In the genomic region with DNA sequence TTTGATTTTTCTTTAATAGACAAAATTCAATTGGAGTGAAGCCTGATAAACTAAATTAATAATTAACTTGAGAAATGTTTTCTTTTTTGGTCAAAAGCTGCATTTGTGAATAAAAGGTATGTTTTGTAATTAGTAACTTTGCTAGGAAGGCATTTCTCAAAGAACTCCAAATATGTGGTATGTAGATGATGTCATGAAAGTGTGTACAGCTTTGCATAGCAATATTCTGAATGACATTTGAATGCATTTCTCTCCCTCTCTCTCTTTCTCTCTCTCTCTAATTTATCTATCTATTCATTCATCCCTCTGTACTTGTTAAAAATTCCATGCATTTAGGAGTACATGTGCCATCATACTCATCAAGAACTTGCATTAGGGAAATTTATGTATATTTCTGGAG, we compare ENCODE assay signal across 18 cellular contexts.
"Had no signal": no experiment of that assay in that cellular context is flagged by ENCODE, and none has a peak within 500 bp of the region (broad histone marks: within the 10 kb centered on the region; RNA-seq: fewer than 3 reads in every experiment).

No MANE protein-coding gene starts in this region.

- H3K4me1 ChIP-seq: esophagus squamous epithelium, right atrium auricular region, suprapubic skin, thyroid gland had no signal

- H3K27ac ChIP-seq: esophagus squamous epithelium, gastroesophageal sphincter, neutrophil, right atrium auricular region, thyroid gland had no signal

- DNase-seq: esophagus squamous epithelium; foreskin fibroblast; kidney; mammary epithelial cell; mucosa of descending colon; naive thymus-derived CD8-positive, alpha-beta T cell; posterior cingulate gyrus; small intestine; stimulated activated CD4-positive, alpha-beta T cell treated with anti-CD3 and anti-CD28 coated beads, Interleukin-12 subunit alpha, Interleukin-12 subunit beta, amount 100 ng/mL, for 4 hours; stimulated activated CD4-positive, alpha-beta T cell treated with anti-CD3 and anti-CD28 coated beads, Interleukin-2, amount 100 ng/mL, for 48 hours; stimulated activated naive CD4-positive, alpha-beta T cell treated with Interleukin-2 at 50 U/mL for 16 hours; thyroid gland had no signal

- H3K9me3 Mint-ChIP-seq: dendritic cell treated with granulocyte-macrophage colony-stimulating factor and Interleukin-4, amounts not matched to agents 40 ng/mL and 50 ng/mL, for 4 days; type B pancreatic cell had no signal

- H3K36me3 ChIP-seq: esophagus squamous epithelium, gastroesophageal sphincter, neutrophil, right atrium auricular region, suprapubic skin, thyroid gland had no signal

- H3K27me3 ChIP-seq: esophagus squamous epithelium, gastroesophageal sphincter, neutrophil, right atrium auricular region, suprapubic skin, thyroid gland had no signal

- ATAC-seq: gastroesophageal sphincter; mucosa of descending colon; naive thymus-derived CD8-positive, alpha-beta T cell had no signal

- H3K9me3 ChIP-seq: esophagus squamous epithelium, gastroesophageal sphincter, mucosa of descending colon, neutrophil, right atrium auricular region, suprapubic skin, thyroid gland had no signal

- H3K27ac Mint-ChIP-seq: dendritic cell treated with granulocyte-macrophage colony-stimulating factor and Interleukin-4, amounts not matched to agents 40 ng/mL and 50 ng/mL, for 4 days; naive thymus-derived CD8-positive, alpha-beta T cell; type B pancreatic cell had no signal

- H3K4me3 Mint-ChIP-seq: dendritic cell treated with granulocyte-macrophage colony-stimulating factor and Interleukin-4, amounts not matched to agents 40 ng/mL and 50 ng/mL, for 4 days; naive thymus-derived CD8-positive, alpha-beta T cell; type B pancreatic cell had no signal

- H3K27me3 Mint-ChIP-seq: dendritic cell treated with granulocyte-macrophage colony-stimulating factor and Interleukin-4, amounts not matched to agents 40 ng/mL and 50 ng/mL, for 4 days had no signal

- H3K4me1 Mint-ChIP-seq: naive thymus-derived CD8-positive, alpha-beta T cell had no signal

- H3K36me3 Mint-ChIP-seq: naive thymus-derived CD8-positive, alpha-beta T cell; type B pancreatic cell had no signal

- H3K4me3 ChIP-seq: esophagus squamous epithelium, gastroesophageal sphincter, mucosa of descending colon, right atrium auricular region, suprapubic skin, thyroid gland had no signal
